1 cellular context compared by ENCODE assay signal in the genomic region with DNA sequence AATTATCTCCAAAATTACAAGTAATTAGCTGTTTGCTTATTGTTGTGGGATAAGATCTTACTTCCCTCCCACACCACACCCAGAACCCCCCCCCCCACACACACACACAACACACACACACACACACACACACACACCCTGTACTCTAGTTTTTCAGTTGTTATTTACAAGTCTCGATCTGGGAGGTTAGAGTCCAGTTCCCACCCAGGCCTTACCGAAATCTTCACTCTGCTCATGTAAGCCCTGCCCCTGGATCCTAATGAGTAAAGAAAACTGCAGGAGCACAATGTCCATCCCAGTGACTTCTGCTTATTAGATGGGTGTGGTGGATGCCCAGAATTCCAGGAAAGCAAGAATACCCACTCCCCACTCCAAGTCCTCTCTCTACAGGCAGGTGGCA.
TF ChIP-seq lines count a peak whose summit lies in the region.

No MANE protein-coding gene starts in this region.

TF ChIP-seq in IMR-90, 13 proteins besides CTCF, POLR2A, EP300 and RAD21:
- no peak for TF ChIP-seq FOS (IDR thresholded peaks at IDR 0.05; ENCODE audit: low read depth, low read length)
- TF ChIP-seq, protein P1, sequence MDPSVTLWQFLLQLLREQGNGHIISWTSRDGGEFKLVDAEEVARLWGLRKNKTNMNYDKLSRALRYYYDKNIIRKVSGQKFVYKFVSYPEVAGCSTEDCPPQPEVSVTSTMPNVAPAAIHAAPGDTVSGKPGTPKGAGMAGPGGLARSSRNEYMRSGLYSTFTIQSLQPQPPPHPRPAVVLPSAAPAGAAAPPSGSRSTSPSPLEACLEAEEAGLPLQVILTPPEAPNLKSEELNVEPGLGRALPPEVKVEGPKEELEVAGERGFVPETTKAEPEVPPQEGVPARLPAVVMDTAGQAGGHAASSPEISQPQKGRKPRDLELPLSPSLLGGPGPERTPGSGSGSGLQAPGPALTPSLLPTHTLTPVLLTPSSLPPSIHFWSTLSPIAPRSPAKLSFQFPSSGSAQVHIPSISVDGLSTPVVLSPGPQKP (IDR thresholded peaks at IDR 0.05; ENCODE audit: borderline replicate concordance, low read depth, low read length) = no peak
- no peak for TF ChIP-seq RFX5 (IDR thresholded peaks at IDR 0.05; ENCODE audit: low read depth, low read length)
- no peak for TF ChIP-seq MAFK (IDR thresholded peaks at IDR 0.05; ENCODE audit: low read depth, low read length)
- no peak for TF ChIP-seq SMC3 (IDR thresholded peaks at IDR 0.05; ENCODE audit: low read depth, low read length)
- no peak for TF ChIP-seq CEBPB (IDR thresholded peaks at IDR 0.05; ENCODE audit: low read depth, low read length)
- no peak for TF ChIP-seq RCOR1 (IDR thresholded peaks at IDR 0.05; ENCODE audit: insufficient replicate concordance, low read length)
- no peak for TF ChIP-seq BHLHE40 (IDR thresholded peaks at IDR 0.05; ENCODE audit: low read depth, low read length)
- TF ChIP-seq NFE2L2 (IDR thresholded peaks at IDR 0.05; ENCODE audit: low read depth, low read length) = no peak
- no peak for TF ChIP-seq MAZ (IDR thresholded peaks at IDR 0.05; ENCODE audit: borderline replicate concordance, low read depth, low read length)
- no peak for TF ChIP-seq CHD1 (IDR thresholded peaks at IDR 0.05; ENCODE audit: low read depth, low read length)
- TF ChIP-seq MXI1 (IDR thresholded peaks at IDR 0.05; ENCODE audit: borderline replicate concordance, low read depth, low read length) = no peak
- TF ChIP-seq, protein P2, sequence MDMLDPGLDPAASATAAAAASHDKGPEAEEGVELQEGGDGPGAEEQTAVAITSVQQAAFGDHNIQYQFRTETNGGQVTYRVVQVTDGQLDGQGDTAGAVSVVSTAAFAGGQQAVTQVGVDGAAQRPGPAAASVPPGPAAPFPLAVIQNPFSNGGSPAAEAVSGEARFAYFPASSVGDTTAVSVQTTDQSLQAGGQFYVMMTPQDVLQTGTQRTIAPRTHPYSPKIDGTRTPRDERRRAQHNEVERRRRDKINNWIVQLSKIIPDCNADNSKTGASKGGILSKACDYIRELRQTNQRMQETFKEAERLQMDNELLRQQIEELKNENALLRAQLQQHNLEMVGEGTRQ (IDR thresholded peaks at IDR 0.05; ENCODE audit: low read depth, low read length) = no peak
